In the genomic region with DNA sequence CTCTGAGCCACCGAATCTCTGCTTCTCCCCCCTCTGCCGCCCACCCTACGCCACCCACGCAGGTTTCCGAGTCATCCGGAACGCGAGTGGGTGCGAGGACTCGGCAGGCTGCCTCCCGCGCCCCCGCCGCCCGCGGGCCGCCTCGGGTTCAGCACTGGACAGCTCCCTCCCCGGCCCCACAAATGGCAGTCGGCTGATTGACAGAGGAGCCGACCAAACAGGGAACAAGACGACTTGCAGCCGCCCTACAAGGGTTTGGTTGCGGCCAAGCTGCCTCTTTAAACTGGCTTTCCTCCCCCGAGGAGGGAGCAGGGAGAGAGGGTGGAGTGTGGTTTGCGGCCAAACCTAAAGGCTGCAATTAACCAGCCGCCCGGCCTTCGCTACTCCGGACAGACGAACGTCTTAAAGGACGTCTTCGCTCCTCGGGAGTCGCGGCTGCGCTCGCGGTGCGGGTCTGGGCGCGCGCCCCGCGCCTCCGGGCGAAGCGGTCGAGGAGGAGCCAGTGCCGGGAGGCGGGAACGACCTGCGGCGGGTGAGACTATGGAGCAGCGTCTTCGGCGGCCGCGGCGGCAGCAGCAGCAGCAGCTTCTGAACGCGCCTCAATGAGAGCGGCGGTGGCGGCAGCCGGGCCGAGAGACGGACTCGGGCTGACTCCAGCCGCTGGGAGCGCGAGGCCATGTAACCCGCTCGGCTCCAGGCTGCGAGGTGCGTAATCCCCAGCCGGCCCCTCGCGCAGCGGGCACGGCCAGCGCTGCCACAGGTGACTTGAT, we compare ENCODE assay signal across 8 cellular contexts. TPM values are rescaled to one million over a fixed set of nuclear protein-coding genes. Genes with fewer than 3 reads are reported as not detected.
DNase-seq lines count a peak whose midpoint lies in the region; ATAC-seq and TF ChIP-seq lines count a peak whose summit lies in the region.

A gene with protein sequence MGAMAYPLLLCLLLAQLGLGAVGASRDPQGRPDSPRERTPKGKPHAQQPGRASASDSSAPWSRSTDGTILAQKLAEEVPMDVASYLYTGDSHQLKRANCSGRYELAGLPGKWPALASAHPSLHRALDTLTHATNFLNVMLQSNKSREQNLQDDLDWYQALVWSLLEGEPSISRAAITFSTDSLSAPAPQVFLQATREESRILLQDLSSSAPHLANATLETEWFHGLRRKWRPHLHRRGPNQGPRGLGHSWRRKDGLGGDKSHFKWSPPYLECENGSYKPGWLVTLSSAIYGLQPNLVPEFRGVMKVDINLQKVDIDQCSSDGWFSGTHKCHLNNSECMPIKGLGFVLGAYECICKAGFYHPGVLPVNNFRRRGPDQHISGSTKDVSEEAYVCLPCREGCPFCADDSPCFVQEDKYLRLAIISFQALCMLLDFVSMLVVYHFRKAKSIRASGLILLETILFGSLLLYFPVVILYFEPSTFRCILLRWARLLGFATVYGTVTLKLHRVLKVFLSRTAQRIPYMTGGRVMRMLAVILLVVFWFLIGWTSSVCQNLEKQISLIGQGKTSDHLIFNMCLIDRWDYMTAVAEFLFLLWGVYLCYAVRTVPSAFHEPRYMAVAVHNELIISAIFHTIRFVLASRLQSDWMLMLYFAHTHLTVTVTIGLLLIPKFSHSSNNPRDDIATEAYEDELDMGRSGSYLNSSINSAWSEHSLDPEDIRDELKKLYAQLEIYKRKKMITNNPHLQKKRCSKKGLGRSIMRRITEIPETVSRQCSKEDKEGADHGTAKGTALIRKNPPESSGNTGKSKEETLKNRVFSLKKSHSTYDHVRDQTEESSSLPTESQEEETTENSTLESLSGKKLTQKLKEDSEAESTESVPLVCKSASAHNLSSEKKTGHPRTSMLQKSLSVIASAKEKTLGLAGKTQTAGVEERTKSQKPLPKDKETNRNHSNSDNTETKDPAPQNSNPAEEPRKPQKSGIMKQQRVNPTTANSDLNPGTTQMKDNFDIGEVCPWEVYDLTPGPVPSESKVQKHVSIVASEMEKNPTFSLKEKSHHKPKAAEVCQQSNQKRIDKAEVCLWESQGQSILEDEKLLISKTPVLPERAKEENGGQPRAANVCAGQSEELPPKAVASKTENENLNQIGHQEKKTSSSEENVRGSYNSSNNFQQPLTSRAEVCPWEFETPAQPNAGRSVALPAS (N-terminal part only) (plus strand): TSS at position 541 of the 770 bp plus-strand sequence. CDS start 420 bp downstream, outside the sequence.

- no peak for TF ChIP-seq CTCF in fibroblast of villous mesenchyme (IDR thresholded peaks at IDR 0.05; ENCODE audit: insufficient read depth, low read depth, low read length)

- H3K4me1 Mint-ChIP-seq in naive thymus-derived CD4-positive, alpha-beta T cell = peaks cover 0 to 18% (median 5%) of the 10 kb centered on the region in 7 donors

- H3K27ac Mint-ChIP-seq in naive thymus-derived CD4-positive, alpha-beta T cell = no peak within 1 kb of the TSS

- peak; percentile 61 for ATAC-seq in naive thymus-derived CD4-positive, alpha-beta T cell

- H3K4me3 ChIP-seq in fibroblast of villous mesenchyme (ENCODE audit: low read depth, low read length) = peak within 1 kb of the TSS; percentile 60
- H3K4me3 ChIP-seq in naive thymus-derived CD4-positive, alpha-beta T cell (ENCODE audit: low read length) = no peak within 1 kb of the TSS

- POLR2A ChIA-PET in naive thymus-derived CD4-positive, alpha-beta T cell (lab: Charles Lee) = no interaction called here

- intact Hi-C loops in naive thymus-derived CD4-positive, alpha-beta T cell (cut with micrococcal nuclease) = no loop called here

- peak within 1 kb of the TSS in 9 of 10 donors; percentile 14 to 73 (median 61) for H3K4me3 Mint-ChIP-seq in naive thymus-derived CD4-positive, alpha-beta T cell

- peak; percentile 66 for DNase-seq in DMS79 treated with DMSO at 0.1 percent for 48 hours (lab: John Stamatoyannopoulos, UW)
- DNase-seq in HPDE6-E6E7 (ENCODE audit: extremely low spot score) = peak; percentile 20
- DNase-seq in NOMO-1 treated with dmso at 0.1 percent for 144 hours (lab: John Stamatoyannopoulos, UW; ENCODE audit: unreplicated experiment) = peak; percentile 65
- peak in 3 of 4 experiments; percentile 4 to 26 (median 13) for DNase-seq in activated naive CD4-positive, alpha-beta T cell (lab: John Stamatoyannopoulos, UW)
- DNase-seq in fibroblast of villous mesenchyme (ENCODE audit: low read depth) = peak; percentile 92
- DNase-seq in naive thymus-derived CD4-positive, alpha-beta T cell = peak; percentile 22 to 61 (median 46)
- DNase-seq in stimulated activated naive CD4-positive, alpha-beta T cell (lab: John Stamatoyannopoulos, UW) = peak; percentile 2 to 45 (median 30)
- DNase-seq in UCSD-AML1 (lab: John Stamatoyannopoulos, UW; ENCODE audit: unreplicated experiment) = no peak

- CTCF ChIA-PET in naive thymus-derived CD4-positive, alpha-beta T cell (lab: Charles Lee) = no interaction called here

- peaks cover 0 to 37% (median 9%) of the 10 kb centered on the region in 11 donors for H3K9me3 Mint-ChIP-seq in naive thymus-derived CD4-positive, alpha-beta T cell

- H3K27me3 ChIP-seq in naive thymus-derived CD4-positive, alpha-beta T cell (ENCODE audit: control insufficient read depth in 2 of 2, insufficient read depth in 2 of 2, low read length in 2 of 2) = peaks cover 0 to 16% of the 10 kb centered on the region in 2 donors

- no peaks in the 10 kb centered on the region for H3K4me1 ChIP-seq in naive thymus-derived CD4-positive, alpha-beta T cell (ENCODE audit: control insufficient read depth in 2 of 2, insufficient read depth in 2 of 2, low read length in 2 of 2)

- no peaks in the 10 kb centered on the region for H3K36me3 ChIP-seq in naive thymus-derived CD4-positive, alpha-beta T cell (ENCODE audit: control insufficient read depth in 2 of 3, insufficient read depth in 3 of 3, low read length in 3 of 3)

- peaks cover 45 to 61% (median 53%) of the 10 kb centered on the region in 5 donors for H3K27me3 Mint-ChIP-seq in naive thymus-derived CD4-positive, alpha-beta T cell

- no peaks in the 10 kb centered on the region for H3K9me3 ChIP-seq in naive thymus-derived CD4-positive, alpha-beta T cell (ENCODE audit: control insufficient read depth in 2 of 3, low read length in 3 of 3)

- H3K36me3 Mint-ChIP-seq in naive thymus-derived CD4-positive, alpha-beta T cell = peaks cover 0 to 8% (median 4%) of the 10 kb centered on the region in 5 donors

- H3K27ac ChIP-seq in naive thymus-derived CD4-positive, alpha-beta T cell (ENCODE audit: low read depth, low read length) = no peak within 1 kb of the TSS

RNA-seq across cellular contexts. Expression of the gene that starts here (rescaled TPM):
- 0.43 and 0.97 TPM in 2 replicates for total RNA-seq in fibroblast of villous mesenchyme
- not detected for total RNA-seq in naive thymus-derived CD4-positive, alpha-beta T cell
- not detected for polyA plus RNA-seq in naive thymus-derived CD4-positive, alpha-beta T cell

Comparison
In these comparisons a context has a peak if more than half of its experiments do, and no peak if none do; other contexts are left out.
1. Peak in DNase-seq and H3K4me3 ChIP-seq in fibroblast of villous mesenchyme; RNA of the gene not detected or under 1 TPM.
2. Peak in DNase-seq and ATAC-seq in naive thymus-derived CD4-positive, alpha-beta T cell; RNA of the gene not detected or under 1 TPM.